16 cellular contexts compared by ENCODE assay signal in genomic region chr6:106173480-106173879, GRCh38.
"Had no signal": no experiment of that assay in that cellular context is flagged by ENCODE, and none has a peak within 500 bp of the region (broad histone marks: within the 10 kb centered on the region; RNA-seq: fewer than 3 reads in every experiment).

No MANE protein-coding gene starts in this region.

- H3K27ac Mint-ChIP-seq: dendritic cell treated with granulocyte-macrophage colony-stimulating factor and Interleukin-4, amounts not matched to agents 40 ng/mL and 50 ng/mL, for 4 days; stimulated activated memory B cell treated with anti-CD40 and anti-IgM and Interleukin-4, amounts not matched to agents 10 μg/mL and 1 μg/mL and 100 μg/mL, for 72 hours had no signal

- H3K9me2 ChIP-seq: SK-N-SH had no signal

- H3K27me3 Mint-ChIP-seq: dendritic cell treated with granulocyte-macrophage colony-stimulating factor and Interleukin-4, amounts not matched to agents 40 ng/mL and 50 ng/mL, for 4 days; stimulated activated memory B cell treated with anti-CD40 and anti-IgM and Interleukin-4, amounts not matched to agents 10 μg/mL and 1 μg/mL and 100 μg/mL, for 72 hours had no signal

- H3K4me2 ChIP-seq: SK-N-SH had no signal

- H3K4me1 ChIP-seq: upper lobe of right lung had no signal

- H3K9me3 ChIP-seq: mucosa of descending colon, SK-N-SH, spleen, thoracic aorta, upper lobe of right lung had no signal

- DNase-seq: activated CD4-positive, alpha-beta T cell treated with anti-CD3 and anti-CD28 coated beads for 1 hour; activated CD8-positive, alpha-beta memory T cell treated with anti-CD3 and anti-CD28 coated beads for 24 hours; activated naive CD4-positive, alpha-beta T cell; effector memory CD4-positive, alpha-beta T cell; left cardiac atrium; mesenchymal stem cell; mucosa of descending colon; naive B cell; SK-N-SH; spleen; stimulated activated CD4-positive, alpha-beta T cell treated with anti-CD3 and anti-CD28 coated beads, Interleukin-4, amount 100 ng/mL, for 4 hours; upper lobe of right lung; WERI-Rb-1 had no signal

- ATAC-seq: left cardiac atrium; mucosa of descending colon; stimulated activated memory B cell treated with anti-CD40 and anti-IgM and Interleukin-4, amounts not matched to agents 10 μg/mL and 1 μg/mL and 100 μg/mL, for 72 hours; upper lobe of right lung had no signal

- H3K4me3 ChIP-seq: mucosa of descending colon, spleen, thoracic aorta, upper lobe of right lung had no signal

- H3K27ac ChIP-seq: spleen, thoracic aorta, upper lobe of right lung, WERI-Rb-1 had no signal

- H3K9me3 Mint-ChIP-seq: dendritic cell treated with granulocyte-macrophage colony-stimulating factor and Interleukin-4, amounts not matched to agents 40 ng/mL and 50 ng/mL, for 4 days; stimulated activated memory B cell treated with anti-CD40 and anti-IgM and Interleukin-4, amounts not matched to agents 10 μg/mL and 1 μg/mL and 100 μg/mL, for 72 hours had no signal

- H3K27me3 ChIP-seq: spleen, upper lobe of right lung had no signal

- H3K36me3 ChIP-seq: spleen, thoracic aorta, upper lobe of right lung, WERI-Rb-1 had no signal

- H3K4me3 Mint-ChIP-seq: dendritic cell treated with granulocyte-macrophage colony-stimulating factor and Interleukin-4, amounts not matched to agents 40 ng/mL and 50 ng/mL, for 4 days; naive B cell; stimulated activated memory B cell treated with anti-CD40 and anti-IgM and Interleukin-4, amounts not matched to agents 10 μg/mL and 1 μg/mL and 100 μg/mL, for 72 hours had no signal

- H3K9ac ChIP-seq: SK-N-SH had no signal
